ENCODE assay signal across 1 cellular context in the genomic region with DNA sequence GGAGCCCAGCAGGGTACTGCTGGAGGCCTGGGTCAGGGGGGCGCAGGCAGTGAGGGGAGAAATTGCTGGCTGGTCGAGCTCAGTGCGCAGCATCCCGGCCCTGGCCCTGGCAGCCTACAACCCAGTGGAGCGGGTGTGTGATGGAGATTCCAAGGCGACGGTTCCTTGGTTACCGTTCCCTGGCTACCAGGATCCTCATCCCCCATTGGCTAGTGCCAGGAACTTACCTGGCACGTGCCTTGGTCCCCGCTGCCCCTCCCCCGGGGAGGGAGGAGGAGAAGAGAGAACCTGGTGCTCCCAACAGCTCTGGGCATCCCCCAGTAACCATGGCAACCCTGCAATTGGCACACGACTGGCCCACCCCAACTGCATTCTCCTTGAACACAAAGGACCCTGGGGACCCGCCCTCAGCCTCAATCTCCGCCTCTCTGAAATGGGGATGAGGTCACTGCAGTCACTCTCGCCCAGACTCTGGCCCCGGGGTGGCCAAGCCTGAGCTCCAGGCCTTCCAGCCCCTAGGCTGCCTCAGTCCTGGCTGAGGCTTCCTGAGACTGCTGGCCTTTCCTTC.
A peak's percentile ranks its signal among the peaks of the same experiment; 100 is the strongest.
TF ChIP-seq lines count a peak whose summit lies in the region.

No MANE protein-coding gene starts in this region.

TF ChIP-seq in endothelial cell of umbilical vein, 7 proteins besides CTCF, POLR2A, EP300 and RAD21:
- no peak for TF ChIP-seq MYC (IDR thresholded peaks at IDR 0.05; ENCODE audit: low read depth, low read length)
- no peak for TF ChIP-seq FOS (IDR thresholded peaks at IDR 0.05; ENCODE audit: borderline replicate concordance, insufficient read depth, low read length)
- TF ChIP-seq, protein P1, sequence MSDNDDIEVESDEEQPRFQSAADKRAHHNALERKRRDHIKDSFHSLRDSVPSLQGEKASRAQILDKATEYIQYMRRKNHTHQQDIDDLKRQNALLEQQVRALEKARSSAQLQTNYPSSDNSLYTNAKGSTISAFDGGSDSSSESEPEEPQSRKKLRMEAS (IDR thresholded peaks at IDR 0.05; ENCODE audit: insufficient read depth, insufficient read length) = no peak
- no peak for TF ChIP-seq EZH2 (IDR thresholded peaks at IDR 0.05; ENCODE audit: borderline replicate concordance, low read depth, low read length, severe bottlenecking)
- peak; percentile 17 for TF ChIP-seq POLR2AphosphoS5 (IDR thresholded peaks at IDR 0.05; ENCODE audit: insufficient read depth, low read depth, low read length)
